8 cellular contexts compared by ENCODE assay signal in the genomic region with DNA sequence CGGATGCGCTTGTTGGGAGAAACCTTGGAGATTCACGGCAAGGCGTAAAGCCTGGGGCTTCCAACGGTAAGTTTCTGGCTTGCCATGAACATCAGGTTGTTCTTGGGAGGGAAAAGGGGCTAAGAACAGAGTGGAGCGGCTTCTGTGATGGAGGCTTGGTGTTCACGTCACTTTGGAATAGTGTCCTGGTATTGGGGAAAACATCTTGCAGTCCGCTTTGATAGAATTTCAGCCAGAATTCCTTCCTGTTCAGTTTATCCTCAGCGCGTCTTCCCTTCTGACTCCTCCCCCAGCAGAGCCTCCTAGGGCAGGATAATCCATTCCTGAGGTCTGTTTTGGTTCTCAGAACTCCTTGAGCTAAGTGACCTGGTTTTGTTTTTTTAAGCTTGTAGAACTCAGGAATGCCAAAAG. TPM values are rescaled to one million over a fixed set of nuclear protein-coding genes. Genes with fewer than 3 reads are reported as not detected.
DNase-seq lines count a peak whose midpoint lies in the region; ATAC-seq and TF ChIP-seq lines count a peak whose summit lies in the region.

No MANE protein-coding gene starts in this region.

- peaks cover 22% of the 10 kb centered on the region for H3K27me3 ChIP-seq in CD4-positive, alpha-beta T cell (ENCODE audit: control insufficient read depth, insufficient read depth, low read length)

- peak overlapping the region; percentile 47 to 76 for H3K4me3 ChIP-seq in foreskin fibroblast (ENCODE audit: low read depth in 1 of 2, low read length in 2 of 2)

- CTCF ChIA-PET in CD4-positive, alpha-beta T cell (lab: Charles Lee), result interaction anchor here (5.3 kb wide), 1 partner anchor 21 kb away, joined by 27 read pairs; no protein-coding TSS in a partner anchor
- CTCF ChIA-PET in activated B cell treated with CpG ODN at 0.5 μM for 24 hours (lab: Charles Lee), result interaction anchor here (0.6 to 1.5 kb wide), 2 partner anchors 21 to 298 kb away, joined by 4 read pairs; no protein-coding TSS in a partner anchor

- no peak for TF ChIP-seq CTCF in CD4-positive, alpha-beta T cell (IDR thresholded peaks at IDR 0.05)
- TF ChIP-seq CTCF in activated B cell treated with CpG ODN at 0.5 μM for 24 hours (IDR thresholded peaks at IDR 0.05), result no peak
- TF ChIP-seq CTCF in foreskin fibroblast (IDR thresholded peaks at IDR 0.05; ENCODE audit: low read depth, low read length), result no peak
- TF ChIP-seq CTCF in osteocyte (IDR thresholded peaks at IDR 0.05), result no peak

- no peak overlapping the region for H3K27ac Mint-ChIP-seq in CD4-positive, alpha-beta T cell
- H3K27ac Mint-ChIP-seq in activated B cell treated with CpG ODN at 0.5 μM for 24 hours, result peak overlapping the region; percentile 24
- peak overlapping the region; percentile 91 for H3K27ac Mint-ChIP-seq in osteocyte (ENCODE audit: unreplicated experiment)

- H3K4me1 Mint-ChIP-seq in CD4-positive, alpha-beta T cell (ENCODE audit: low read depth), result no peaks in the 10 kb centered on the region
- H3K4me1 Mint-ChIP-seq in activated B cell treated with CpG ODN at 0.5 μM for 24 hours (peaks cover 5% of the 10 kb centered on the region), osteocyte (ENCODE audit: unreplicated experiment) (peaks cover 44% of the 10 kb centered on the region)

- intact Hi-C loops in CD4-positive, alpha-beta T cell (cut with DNase I, micrococcal nuclease), result loop anchor here in 1 of 2 experiments (5.0 kb wide), 1 partner anchor 349 kb away; no protein-coding TSS in a partner anchor
- intact Hi-C loops in activated B cell treated with CpG ODN at 0.5 μM for 24 hours (cut with micrococcal nuclease), result loop anchor here (5.0 kb wide), 2 partner anchors 199 to 349 kb away; no protein-coding TSS in a partner anchor

- POLR2A ChIA-PET in CD4-positive, alpha-beta T cell (lab: Charles Lee), result interaction anchor here (1.5 to 1.6 kb wide), 2 partner anchors 12 to 21 kb away, joined by 4 read pairs; no protein-coding TSS in a partner anchor
- POLR2A ChIA-PET in activated B cell treated with CpG ODN at 0.5 μM for 24 hours (lab: Charles Lee), result no interaction called here

- no peak for ATAC-seq in CD4-positive, alpha-beta T cell (ENCODE audit: poor library complexity)
- ATAC-seq in activated B cell treated with CpG ODN at 0.5 μM for 24 hours (ENCODE audit: low read depth), result no peak
- no peak for ATAC-seq in GM19395 (IDR thresholded peaks at IDR 0.05; ENCODE audit: unreplicated experiment)

- DNase-seq in CD4-positive, alpha-beta T cell, result no peak
- DNase-seq in activated B cell treated with CpG ODN at 0.5 μM for 24 hours (no peak), foreskin fibroblast (peak in 1 of 2 donors; percentile 70), osteocyte (ENCODE audit: extremely low spot score, unreplicated experiment) (no peak), NCI-H345 treated with DMSO at 0.1 percent for 48 hours (lab: John Stamatoyannopoulos, UW; ENCODE audit: unreplicated experiment) (no peak), OCI-M1 (lab: John Stamatoyannopoulos, UW) (no peak), anterior cingulate cortex (lab: John Stamatoyannopoulos, UW) (no peak)

- no peaks in the 10 kb centered on the region for H3K9me3 Mint-ChIP-seq in CD4-positive, alpha-beta T cell
- H3K9me3 Mint-ChIP-seq in activated B cell treated with CpG ODN at 0.5 μM for 24 hours (no peaks in the 10 kb centered on the region), osteocyte (ENCODE audit: unreplicated experiment) (no peaks in the 10 kb centered on the region)

- H3K9me3 ChIP-seq in CD4-positive, alpha-beta T cell (ENCODE audit: control insufficient read depth, low read length), result no peaks in the 10 kb centered on the region

- H3K36me3 Mint-ChIP-seq in CD4-positive, alpha-beta T cell (ENCODE audit: low read depth), result no peaks in the 10 kb centered on the region
- no peaks in the 10 kb centered on the region for H3K36me3 Mint-ChIP-seq in activated B cell treated with CpG ODN at 0.5 μM for 24 hours (ENCODE audit: low read depth)
- peaks cover 34% of the 10 kb centered on the region for H3K36me3 Mint-ChIP-seq in osteocyte (ENCODE audit: unreplicated experiment)

- H3K4me3 Mint-ChIP-seq in CD4-positive, alpha-beta T cell, result peak overlapping the region; percentile 60
- H3K4me3 Mint-ChIP-seq in activated B cell treated with CpG ODN at 0.5 μM for 24 hours (peak overlapping the region; percentile 32), osteocyte (ENCODE audit: unreplicated experiment) (peak overlapping the region; percentile 80)

- H3K27ac ChIP-seq in CD4-positive, alpha-beta T cell (ENCODE audit: low read depth, low read length), result no peak overlapping the region

- H3K27me3 Mint-ChIP-seq in CD4-positive, alpha-beta T cell, result peaks cover 26% of the 10 kb centered on the region
- H3K27me3 Mint-ChIP-seq in activated B cell treated with CpG ODN at 0.5 μM for 24 hours (peaks cover 4% of the 10 kb centered on the region), osteocyte (ENCODE audit: unreplicated experiment) (no peaks in the 10 kb centered on the region)

RNA-seq across cellular contexts. Expression of a gene that starts 2.0 kb away (rescaled TPM):
- 1 to 10 TPM; 3.6 to 3.9 TPM for total RNA-seq in CD4-positive, alpha-beta T cell
- total RNA-seq in activated B cell treated with CpG ODN at 0.5 μM for 24 hours (2.7 TPM in 2 replicates), osteocyte (83.2 and 86.8 TPM in 2 replicates)

Comparison
In these comparisons a context has a peak if more than half of its experiments do, and no peak if none do; other contexts are left out.
1. RNA of a gene that starts 2.0 kb away (total RNA-seq): 83.2 to 86.8 TPM in osteocyte; 3.6 to 3.9 TPM in CD4-positive, alpha-beta T cell and 2.7 TPM in activated B cell treated with CpG ODN at 0.5 μM for 24 hours; every median in the first group is over 10 times any median in the second.
2. Peak in every context shown above with its lines, with median percentiles within 50 percentile points of each other: H3K4me3 Mint-ChIP-seq.